In the genomic region with DNA sequence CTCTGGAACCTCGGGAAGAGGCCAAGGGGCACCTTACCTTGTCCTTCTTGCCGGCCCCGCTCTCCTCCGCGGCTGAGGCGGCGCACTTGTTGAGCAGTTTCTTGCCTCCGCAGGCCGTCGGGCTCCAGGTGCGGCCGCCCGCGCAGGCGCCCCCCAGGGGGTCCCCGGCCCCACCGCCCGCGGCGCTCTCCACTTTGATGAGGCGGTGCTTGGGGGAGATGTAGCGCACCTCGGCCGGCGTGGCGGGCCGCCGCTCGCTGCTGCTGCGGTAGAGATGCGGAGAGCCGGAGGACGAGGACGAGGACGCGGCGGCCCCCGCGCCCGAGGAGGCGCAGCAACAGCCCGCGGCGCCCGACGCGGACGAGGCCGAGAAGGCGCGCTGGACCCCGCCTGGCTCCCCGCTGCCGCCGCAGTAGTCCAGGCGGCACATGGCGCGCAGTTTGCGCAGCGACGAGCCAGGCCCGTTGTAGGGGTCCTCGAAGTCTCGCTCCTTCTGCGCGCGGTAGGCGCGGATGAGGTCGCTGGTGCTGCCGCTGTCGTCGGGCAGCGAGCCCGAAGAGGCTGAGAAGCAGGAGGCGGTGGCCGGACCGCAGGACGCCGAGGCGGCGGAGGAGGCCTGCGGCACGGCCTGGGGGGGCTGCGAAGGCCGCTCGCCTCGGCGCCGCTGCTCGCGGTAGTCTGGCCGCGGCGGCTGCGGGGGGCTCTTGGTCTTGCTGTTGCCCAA, we compare ENCODE assay signal across 8 cellular contexts. TPM values are rescaled to one million over a fixed set of nuclear protein-coding genes. Genes with fewer than 3 reads are reported as not detected.
DNase-seq lines count a peak whose midpoint lies in the region; FAIRE-seq and TF ChIP-seq lines count a peak whose summit lies in the region.

No MANE protein-coding gene starts in this region.

- TF ChIP-seq CTCF in KMS-11 (conservative IDR thresholded peaks at IDR 0.05; ENCODE audit: low read depth, low read length) (no peak), astrocyte (IDR thresholded peaks at IDR 0.05; ENCODE audit: insufficient read depth, low read depth, low read length) (no peak), suprapubic skin (IDR thresholded peaks at IDR 0.05) (no peak)

- peak overlapping the region; percentile 98 for H3K4me3 Mint-ChIP-seq in astrocyte (ENCODE audit: unreplicated experiment)

- H2AFZ ChIP-seq in KMS-11 (ENCODE audit: low read depth) (peak overlapping the region; percentile 59), astrocyte (ENCODE audit: low read depth, low read length) (no peak overlapping the region)

- H3K27me3 ChIP-seq in KMS-11 (ENCODE audit: insufficient read depth, low read depth) (no peaks in the 10 kb centered on the region), astrocyte (ENCODE audit: insufficient read depth, low read length) (no peaks in the 10 kb centered on the region), suprapubic skin (no peaks in the 10 kb centered on the region)

- no peak for TF ChIP-seq EP300 in suprapubic skin (IDR thresholded peaks at IDR 0.05)

- peak overlapping the region; percentile 89 for H3K27ac Mint-ChIP-seq in astrocyte (ENCODE audit: unreplicated experiment)

- H3K4me1 Mint-ChIP-seq in astrocyte (ENCODE audit: low read depth, unreplicated experiment): peaks cover 43% of the 10 kb centered on the region

- H3K4me1 ChIP-seq in KMS-11 (ENCODE audit: low read depth, poor library complexity, severe bottlenecking) (peaks cover 52% of the 10 kb centered on the region), astrocyte (ENCODE audit: insufficient read depth, low read length) (peaks cover 40% of the 10 kb centered on the region), suprapubic skin (peaks cover 52% of the 10 kb centered on the region)

- peak overlapping the region; percentile 60 for H3K4me2 ChIP-seq in KMS-11
- H3K4me2 ChIP-seq in astrocyte (ENCODE audit: low read length): peak overlapping the region; percentile 90

- H3K27ac ChIP-seq in KMS-11 (no peak overlapping the region), astrocyte (ENCODE audit: low read depth, low read length) (peak overlapping the region; percentile 82), suprapubic skin (peak overlapping the region; percentile 90)

- H4K20me1 ChIP-seq in KMS-11 (ENCODE audit: insufficient read depth) (no peaks in the 10 kb centered on the region), astrocyte (ENCODE audit: insufficient read depth, low read length) (peaks cover 48% of the 10 kb centered on the region)

- WGBS in suprapubic skin: 4% methylated on average over 15 of the region's 96 CpGs

- H3K9me3 ChIP-seq in astrocyte (ENCODE audit: insufficient read depth, low read depth, low read length) (no peaks in the 10 kb centered on the region), suprapubic skin (no peaks in the 10 kb centered on the region)

- no peak for FAIRE-seq in astrocyte (lab: Jason Lieb, UNC)

- H3K36me3 Mint-ChIP-seq in astrocyte (ENCODE audit: low read depth, unreplicated experiment): peaks cover 19% of the 10 kb centered on the region

- H3K36me3 ChIP-seq in KMS-11 (ENCODE audit: insufficient read depth) (no peaks in the 10 kb centered on the region), astrocyte (ENCODE audit: insufficient read depth, low read length) (no peaks in the 10 kb centered on the region), suprapubic skin (no peaks in the 10 kb centered on the region)

- H3K4me3 ChIP-seq in KMS-11 (IDR thresholded peaks at IDR 0.05; ENCODE audit: insufficient read depth, low read depth, low read length) (no peak overlapping the region), astrocyte (ENCODE audit: insufficient read depth, low read depth, low read length) (peak overlapping the region; percentile 92), suprapubic skin (peak overlapping the region; percentile 79)

- H3K79me2 ChIP-seq in KMS-11 (ENCODE audit: insufficient read depth, low read depth) (no peaks in the 10 kb centered on the region), astrocyte (ENCODE audit: insufficient read depth, low read length) (peaks cover 57% of the 10 kb centered on the region)

- no peaks in the 10 kb centered on the region for H3K27me3 Mint-ChIP-seq in astrocyte (ENCODE audit: low read depth, unreplicated experiment)

- H3K9me3 Mint-ChIP-seq in astrocyte (ENCODE audit: unreplicated experiment): no peaks in the 10 kb centered on the region

- DNase-seq in D341Med (ENCODE audit: low spot score): peak; percentile 52
- DNase-seq in astrocyte (ENCODE audit: low read depth): no peak
- DNase-seq in left kidney (ENCODE audit: low read depth, low spot score): peak; percentile 57
- peak in 1 of 2 donors; percentile 61 for DNase-seq in suprapubic skin (ENCODE audit: low spot score in 2 of 2)
- no peak for DNase-seq in central memory CD4-positive, alpha-beta T cell
- no peak for DNase-seq in RKO (ENCODE audit: low spot score)
- DNase-seq in putamen (ENCODE audit: low spot score): no peak

- no peak for TF ChIP-seq POLR2A in suprapubic skin (IDR thresholded peaks at IDR 0.05)

- H3K9ac ChIP-seq in KMS-11 (no peak overlapping the region), astrocyte (ENCODE audit: low read length) (peak overlapping the region; percentile 93)

RNA-seq across cellular contexts. Expression of a gene that starts 1.0 kb away (rescaled TPM):
- 53.4 and 54.5 TPM in 2 replicates for total RNA-seq in astrocyte
- 10 to 100 TPM; 12.3 to 22.9 (median 16.3) TPM for total RNA-seq in suprapubic skin

Comparison
In these comparisons a context has a peak if more than half of its experiments do, and no peak if none do; other contexts are left out.
1. DNase-seq: peak in D341Med (single experiment) and left kidney (single experiment); none in astrocyte (single experiment), central memory CD4-positive, alpha-beta T cell (single experiment), RKO (single experiment) and putamen (single experiment).